ENCODE assay signal across 29 cellular contexts in the genomic region with DNA sequence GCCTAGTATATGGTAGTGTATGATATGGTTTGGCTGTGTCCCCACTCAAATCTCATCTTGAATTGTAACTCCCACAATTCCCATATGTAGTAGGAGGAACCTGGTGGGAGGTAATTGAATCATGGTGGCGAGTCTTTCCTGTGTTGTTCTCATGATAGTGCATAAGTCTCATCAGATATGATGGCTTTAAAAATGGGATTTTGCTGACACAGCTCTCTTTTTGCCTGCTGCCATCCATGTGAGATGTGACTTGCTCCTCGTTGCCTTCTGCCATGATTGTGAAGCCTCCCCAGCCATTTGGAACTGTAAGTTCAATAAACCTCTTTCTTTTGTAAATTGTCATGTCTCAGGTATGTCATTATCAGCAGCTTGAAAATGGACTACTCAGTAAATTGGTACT. TPM values are rescaled to one million over a fixed set of nuclear protein-coding genes. Genes with fewer than 3 reads are reported as not detected.
"Had no signal": no experiment of that assay in that cellular context is flagged by ENCODE, and none has a peak within 500 bp of the region (broad histone marks: within the 10 kb centered on the region; RNA-seq: fewer than 3 reads in every experiment).

No MANE protein-coding gene starts in this region.

- H3K4me1 ChIP-seq: esophagus muscularis mucosa, foreskin keratinocyte, gastroesophageal sphincter, heart right ventricle, left lung, lower lobe of right lung had no signal

- FAIRE-seq: colon, endothelial cell of umbilical vein, frontal cortex, islet of Langerhans, keratinocyte had no signal

- H3K27me3 ChIP-seq: gastroesophageal sphincter had no signal

- H3K4me3 ChIP-seq: coronary artery, dorsolateral prefrontal cortex, esophagus muscularis mucosa, gastroesophageal sphincter, heart right ventricle, left lung, lower lobe of right lung, mucosa of descending colon had no signal

- ATAC-seq: foreskin keratinocyte, gastroesophageal sphincter, heart right ventricle, left cardiac atrium, left lung, left ventricle myocardium superior, lower lobe of right lung, mucosa of descending colon had no signal

- H3K27ac ChIP-seq: coronary artery, dorsolateral prefrontal cortex, esophagus muscularis mucosa, foreskin keratinocyte, gastroesophageal sphincter, heart right ventricle, left lung, lower lobe of right lung had no signal

- DNase-seq: dermis blood vessel endothelial cell; dorsolateral prefrontal cortex; effector CD4-positive, alpha-beta T cell; effector memory CD4-positive, alpha-beta T cell; foreskin keratinocyte; heart right ventricle; hippocampal formation; left cardiac atrium; left lung; left ventricle myocardium superior; lower lobe of right lung; mesenchymal stem cell; mucosa of descending colon; naive B cell had no signal

- H3K36me3 ChIP-seq: esophagus muscularis mucosa, gastroesophageal sphincter, heart right ventricle, left lung, lower lobe of right lung had no signal

- H3K9me3 ChIP-seq: esophagus muscularis mucosa, gastroesophageal sphincter, heart right ventricle, left lung, lower lobe of right lung, mucosa of descending colon had no signal

RNA-seq across cellular contexts. Expression of gene SCN1A, which starts 9.5 kb away (rescaled TPM):
- total RNA-seq: dermis blood vessel endothelial cell, endothelial cell of umbilical vein, epithelial cell of proximal tubule, fibroblast of villous mesenchyme, foreskin keratinocyte, kidney epithelial cell, lung microvascular endothelial cell, mesenteric fat pad, myocyte had no signal
- polyA plus RNA-seq: endothelial cell of umbilical vein, esophagus, foreskin keratinocyte, keratinocyte had no signal
